8 cellular contexts compared by ENCODE assay signal in the genomic region with DNA sequence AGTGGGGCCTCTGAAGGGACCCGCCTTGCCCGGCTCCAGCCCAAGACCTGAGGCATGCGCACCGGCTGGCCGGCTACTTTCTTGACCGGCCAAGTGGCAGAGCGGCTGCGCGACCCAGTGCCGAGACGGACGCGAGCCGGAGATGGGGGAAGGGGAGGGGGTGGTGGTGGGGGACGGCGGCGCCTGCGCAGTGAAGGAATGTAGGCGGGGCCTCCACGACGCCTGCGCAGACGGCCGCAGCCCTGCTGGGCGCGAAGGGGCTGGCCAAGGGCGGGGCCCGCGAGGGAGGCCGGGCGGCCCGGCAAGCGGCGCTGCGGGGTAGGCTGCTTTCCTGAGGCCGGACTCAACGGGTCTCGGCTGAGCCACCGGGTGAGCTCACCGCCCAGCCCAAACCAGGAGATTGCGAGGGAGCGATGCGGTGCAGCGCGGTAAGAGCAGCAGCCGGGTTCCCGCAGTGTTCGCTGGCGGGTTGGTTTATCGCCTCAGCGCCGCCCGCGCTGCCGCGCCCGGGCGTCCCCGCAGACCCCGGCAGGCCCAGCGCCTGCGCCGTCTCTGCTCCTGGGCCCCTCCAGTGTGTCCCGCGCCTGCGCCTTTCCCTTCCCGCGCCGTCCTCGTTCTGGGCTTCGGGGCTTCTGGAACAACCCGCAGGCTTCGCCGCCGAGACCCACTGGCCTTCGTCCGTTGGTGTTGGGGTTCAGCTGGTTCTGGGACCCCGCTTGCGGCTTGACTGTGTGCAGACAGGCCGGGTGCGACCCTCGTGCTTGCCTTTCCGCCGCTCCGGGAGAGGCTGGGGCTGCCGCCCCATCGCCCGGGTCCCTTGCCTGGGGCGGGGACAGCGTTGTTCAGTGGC. TPM values are rescaled to one million over a fixed set of nuclear protein-coding genes. Genes with fewer than 3 reads are reported as not detected.
DNase-seq lines count a peak whose midpoint lies in the region; ATAC-seq and TF ChIP-seq lines count a peak whose summit lies in the region.

A gene with protein sequence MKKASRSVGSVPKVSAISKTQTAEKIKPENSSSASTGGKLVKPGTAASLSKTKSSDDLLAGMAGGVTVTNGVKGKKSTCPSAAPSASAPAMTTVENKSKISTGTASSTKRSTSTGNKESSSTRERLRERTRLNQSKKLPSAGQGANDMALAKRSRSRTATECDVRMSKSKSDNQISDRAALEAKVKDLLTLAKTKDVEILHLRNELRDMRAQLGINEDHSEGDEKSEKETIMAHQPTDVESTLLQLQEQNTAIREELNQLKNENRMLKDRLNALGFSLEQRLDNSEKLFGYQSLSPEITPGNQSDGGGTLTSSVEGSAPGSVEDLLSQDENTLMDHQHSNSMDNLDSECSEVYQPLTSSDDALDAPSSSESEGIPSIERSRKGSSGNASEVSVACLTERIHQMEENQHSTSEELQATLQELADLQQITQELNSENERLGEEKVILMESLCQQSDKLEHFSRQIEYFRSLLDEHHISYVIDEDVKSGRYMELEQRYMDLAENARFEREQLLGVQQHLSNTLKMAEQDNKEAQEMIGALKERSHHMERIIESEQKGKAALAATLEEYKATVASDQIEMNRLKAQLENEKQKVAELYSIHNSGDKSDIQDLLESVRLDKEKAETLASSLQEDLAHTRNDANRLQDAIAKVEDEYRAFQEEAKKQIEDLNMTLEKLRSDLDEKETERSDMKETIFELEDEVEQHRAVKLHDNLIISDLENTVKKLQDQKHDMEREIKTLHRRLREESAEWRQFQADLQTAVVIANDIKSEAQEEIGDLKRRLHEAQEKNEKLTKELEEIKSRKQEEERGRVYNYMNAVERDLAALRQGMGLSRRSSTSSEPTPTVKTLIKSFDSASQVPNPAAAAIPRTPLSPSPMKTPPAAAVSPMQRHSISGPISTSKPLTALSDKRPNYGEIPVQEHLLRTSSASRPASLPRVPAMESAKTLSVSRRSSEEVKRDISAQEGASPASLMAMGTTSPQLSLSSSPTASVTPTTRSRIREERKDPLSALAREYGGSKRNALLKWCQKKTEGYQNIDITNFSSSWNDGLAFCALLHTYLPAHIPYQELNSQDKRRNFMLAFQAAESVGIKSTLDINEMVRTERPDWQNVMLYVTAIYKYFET (plus strand): TSS at position 276 of the 850 bp plus-strand sequence. CDS start 31,401 bp downstream, outside the sequence.

- peak within 1 kb of the TSS; percentile 99 for H3K4me2 ChIP-seq in IMR-90 (ENCODE audit: low read depth, low read length)

- peak; percentile 28; the same call in 1 of the 2 replicates for TF ChIP-seq RAD21 in IMR-90 (IDR thresholded peaks at IDR 0.05; ENCODE audit: low read length)

- H2BK5ac ChIP-seq in IMR-90 (ENCODE audit: low read depth, low read length, poor library complexity, severe bottlenecking): peak within 1 kb of the TSS; percentile 91

- H3K79me1 ChIP-seq in IMR-90 (ENCODE audit: low read depth in 1 of 2, low read length in 2 of 2): peaks cover 5 to 26% of the 10 kb centered on the region in 2 experiments; a peak in 3 of 4 replicates

- H3K9me3 ChIP-seq in IMR-90 (ENCODE audit: control insufficient read depth, insufficient read depth, low read length): no peaks in the 10 kb centered on the region
- H3K9me3 ChIP-seq in mucosa of rectum (ENCODE audit: control insufficient read depth in 2 of 2, low read length in 2 of 2): no peaks in the 10 kb centered on the region

- H3K23ac ChIP-seq in IMR-90 (ENCODE audit: low read depth, low read length): peak within 1 kb of the TSS; percentile 90

- H3K27ac ChIP-seq in IMR-90 (ENCODE audit: insufficient read depth, low read length): peak within 1 kb of the TSS; percentile 98
- H3K27ac ChIP-seq in epithelial cell of prostate: peak within 1 kb of the TSS; percentile 83
- peak within 1 kb of the TSS; percentile 87 to 93 for H3K27ac ChIP-seq in mucosa of rectum (ENCODE audit: low read depth in 2 of 2, low read length in 2 of 2)

- in situ Hi-C loops in IMR-90 (cut with MboI; ENCODE audit: low sequenced_read_pairs): no loop called here

- peak within 1 kb of the TSS; percentile 94 for H4K91ac ChIP-seq in IMR-90 (ENCODE audit: insufficient read depth, low read depth, low read length)

- peak within 1 kb of the TSS; percentile 91 to 97 for H4K8ac ChIP-seq in IMR-90 (ENCODE audit: low read depth in 2 of 2, low read length in 2 of 2)

- peaks cover 3% of the 10 kb centered on the region; the same call in 1 of the 2 replicates for H3K9me1 ChIP-seq in IMR-90 (ENCODE audit: insufficient read depth, low read length)

- CTCF ChIA-PET in IMR-90 (lab: Yijun Ruan, JAX): no interaction called here

- no TSS peak for BruUV-seq in IMR-90 (replicated peaks; lab: Mats Ljungman, UMichigan)

- H3K56ac ChIP-seq in IMR-90 (ENCODE audit: extremely low read depth, insufficient read depth, low read length): peak within 1 kb of the TSS; percentile 83

- POLR2A ChIA-PET in IMR-90 (lab: Charles Lee; ENCODE audit: unreplicated experiment): no interaction called here

- peak within 1 kb of the TSS; percentile 96 for H3K9ac ChIP-seq in IMR-90 (ENCODE audit: low read depth, low read length)
- peak within 1 kb of the TSS; percentile 90 to 95 for H3K9ac ChIP-seq in mucosa of rectum (ENCODE audit: low read depth in 1 of 2, low read length in 2 of 2)

- H3K27me3 ChIP-seq in IMR-90 (ENCODE audit: control insufficient read depth, insufficient read depth, low read length): no peaks in the 10 kb centered on the region
- no peaks in the 10 kb centered on the region for H3K27me3 ChIP-seq in mucosa of rectum (ENCODE audit: control insufficient read depth in 2 of 2, insufficient read depth in 2 of 2, low read length in 2 of 2)

- H3K4me3 ChIP-seq in IMR-90 (ENCODE audit: insufficient read depth, low read depth, low read length): peak within 1 kb of the TSS; percentile 87
- peak within 1 kb of the TSS; percentile 91 to 92 for H3K4me3 ChIP-seq in mucosa of rectum (ENCODE audit: low read length in 2 of 2)

- peak; percentile 36 for TF ChIP-seq CTCF in IMR-90 (conservative IDR thresholded peaks at IDR 0.05; ENCODE audit: low read depth, low read length)

- peak within 1 kb of the TSS; percentile 97 for H3K4ac ChIP-seq in IMR-90 (ENCODE audit: low read depth, low read length)

- DNase-seq in DMS114 treated with DMSO at 0.1 percent for 48 hours (lab: John Stamatoyannopoulos, UW; ENCODE audit: unreplicated experiment) (peak; percentile 73), IMR-90 (peak; percentile 91), OCI-M2 (lab: John Stamatoyannopoulos, UW; ENCODE audit: unreplicated experiment) (peak; percentile 45), activated T-cell treated with anti-CD3 and anti-CD28 coated beads for 4 hours (peak; percentile 84), epithelial cell of prostate (ENCODE audit: low read depth, low spot score) (peak; percentile 55)
- DNase-seq in stimulated activated CD8-positive, alpha-beta memory T cell treated with anti-CD3 and anti-CD28 coated beads, Interleukin-4, amount 100 ng/mL, for 4 hours (ENCODE audit: low read depth in 2 of 2, low spot score in 1 of 2): peak; percentile 69 to 79

- H3K14ac ChIP-seq in IMR-90 (replicated peaks; ENCODE audit: low read depth, low read length): peak within 1 kb of the TSS; percentile 98

- peak within 1 kb of the TSS; percentile 97 for H2AFZ ChIP-seq in IMR-90 (replicated peaks; ENCODE audit: low read length, poor library complexity)

- peak within 1 kb of the TSS; percentile 99 for H4K5ac ChIP-seq in IMR-90 (ENCODE audit: low read depth, low read length)

- dilution Hi-C loops in IMR-90 (cut with HindIII; ENCODE audit: low sequenced_read_pairs, unreplicated experiment): no loop called here

- peak within 1 kb of the TSS; percentile 94 for H2AK5ac ChIP-seq in IMR-90 (ENCODE audit: low read depth, low read length)

- WGBS in IMR-90 (ENCODE audit: extremely low coverage in 2 of 2, insufficient read length in 1 of 2), 2 experiments: 1% methylated on average over 57 of the region's 90 CpGs; no CpG with 5 or more reads in 1 of the 2 experiments

- ATAC-seq in GM21529 (IDR thresholded peaks at IDR 0.05; ENCODE audit: unreplicated experiment): peak; percentile 78
- peak; percentile 96 for ATAC-seq in IMR-90 (ENCODE audit: low read depth)

- TF ChIP-seq POLR2A in IMR-90 (IDR thresholded peaks at IDR 0.05; ENCODE audit: low read depth, low read length): peak; percentile 80

- intact Hi-C loops in IMR-90 (cut with micrococcal nuclease): no loop called here

- H2BK15ac ChIP-seq in IMR-90 (ENCODE audit: low read depth, low read length): peak within 1 kb of the TSS; percentile 88; the same call in 1 of the 3 replicates

- peak within 1 kb of the TSS; percentile 82 for H2BK120ac ChIP-seq in IMR-90 (ENCODE audit: low read depth, low read length)

- peak within 1 kb of the TSS; percentile 38 for H2BK20ac ChIP-seq in IMR-90 (ENCODE audit: low read depth, low read length)

- H3K4me1 ChIP-seq in IMR-90 (ENCODE audit: control insufficient read depth, insufficient read depth, low read length) (peaks cover 4% of the 10 kb centered on the region), mucosa of rectum (ENCODE audit: control insufficient read depth in 2 of 2, insufficient read depth in 2 of 2, low read length in 2 of 2) (peaks cover 7 to 20% of the 10 kb centered on the region in 2 donors)

- H3K36me3 ChIP-seq in IMR-90 (ENCODE audit: control insufficient read depth, insufficient read depth, low read length): no peaks in the 10 kb centered on the region
- no peaks in the 10 kb centered on the region for H3K36me3 ChIP-seq in mucosa of rectum (ENCODE audit: control insufficient read depth in 2 of 2, insufficient read depth in 2 of 2, low read length in 2 of 2)

- H2AK9ac ChIP-seq in IMR-90 (replicated peaks; ENCODE audit: low read depth, low read length, poor library complexity): peak within 1 kb of the TSS; percentile 59

- H3K18ac ChIP-seq in IMR-90 (ENCODE audit: low read depth, low read length): peak within 1 kb of the TSS; percentile 97

- peaks cover 25% of the 10 kb centered on the region for H4K20me1 ChIP-seq in IMR-90 (ENCODE audit: insufficient read depth, low read length)

TF ChIP-seq in IMR-90, 13 proteins besides CTCF, POLR2A, EP300 and RAD21:
- TF ChIP-seq MAZ (IDR thresholded peaks at IDR 0.05; ENCODE audit: borderline replicate concordance, low read depth, low read length) (peak; percentile 83; the same call in 1 of the 2 replicates), BHLHE40 (IDR thresholded peaks at IDR 0.05; ENCODE audit: low read depth, low read length) (no peak), MXI1 (IDR thresholded peaks at IDR 0.05; ENCODE audit: borderline replicate concordance, low read depth, low read length) (peak; percentile 39; the same call in 1 of the 2 replicates)

RNA-seq across cellular contexts. Expression of the gene that starts here (rescaled TPM):
- 44.1 and 45.5 TPM in 2 replicates for total RNA-seq in IMR-90 (2012; rRNA removed)
- 18.4 and 18.7 TPM in 2 replicates for polyA plus RNA-seq in IMR-90 (2012; rRNA removed)
- 9.4 and 10.4 TPM in 2 replicates for polyA plus RNA-seq in IMR-90 (2012; cell fraction: cytosol; rRNA removed)
- polyA plus RNA-seq in IMR-90 (2012; cell fraction: nucleus; rRNA removed; ENCODE audit: low replicate concordance): 23.1 and 26.8 TPM in 2 replicates

Comparison
In these comparisons a context has a peak if more than half of its experiments do, and no peak if none do; other contexts are left out.
1. Peak in every context shown above with its lines: DNase-seq, ATAC-seq, H3K4me3 ChIP-seq and H3K27ac ChIP-seq.